ENCODE assay signal across 3 cellular contexts in genomic region chr12:21819236-21819635, GRCh38.
TF ChIP-seq lines count a peak whose summit lies in the region.

No MANE protein-coding gene starts in this region.

TF ChIP-seq in GM23338, 12 proteins besides CTCF, POLR2A, EP300 and RAD21 (continued from another document and continues in another):
- TF ChIP-seq CREB1 (CRISPR knock-in tag; IDR thresholded peaks at IDR 0.05; ENCODE audit: low read depth) (no peak), JUNB (IDR thresholded peaks at IDR 0.05; ENCODE audit: unreplicated experiment) (no peak), ZNF331 (CRISPR knock-in tag; IDR thresholded peaks at IDR 0.05; ENCODE audit: low read depth) (no peak), ZNF462 (CRISPR knock-in tag; IDR thresholded peaks at IDR 0.05) (no peak)

TF ChIP-seq in HepG2, 621 proteins besides CTCF, POLR2A, EP300 and RAD21 (continued from another document and continues in another):
- no peak for TF ChIP-seq ZNF768 (CRISPR knock-in tag; IDR thresholded peaks at IDR 0.05)
- no peak for TF ChIP-seq ZNF451 (CRISPR knock-in tag; IDR thresholded peaks at IDR 0.05)
- no peak for TF ChIP-seq ELF4 (CRISPR knock-in tag; IDR thresholded peaks at IDR 0.05; ENCODE audit: borderline replicate concordance)
- no peak for TF ChIP-seq JUNB (CRISPR knock-in tag; IDR thresholded peaks at IDR 0.05; ENCODE audit: borderline replicate concordance)
- TF ChIP-seq RARA (CRISPR knock-in tag; IDR thresholded peaks at IDR 0.05): 0 out of 2 replicates have a peak, but pooled peaks have one; percentile 17
- no peak for TF ChIP-seq ZNF678 (CRISPR knock-in tag; IDR thresholded peaks at IDR 0.05)
- no peak for TF ChIP-seq HBP1 (CRISPR knock-in tag; IDR thresholded peaks at IDR 0.05; ENCODE audit: low read depth)
- TF ChIP-seq THAP9 (CRISPR knock-in tag; IDR thresholded peaks at IDR 0.05; ENCODE audit: borderline replicate concordance): no peak
- TF ChIP-seq ZNF124 (CRISPR knock-in tag; IDR thresholded peaks at IDR 0.05): no peak
- no peak for TF ChIP-seq BHLHE40 (IDR thresholded peaks at IDR 0.05; ENCODE audit: low read length)
- TF ChIP-seq SP2 (CRISPR knock-in tag; IDR thresholded peaks at IDR 0.05): no peak
- no peak for TF ChIP-seq NFRKB (IDR thresholded peaks at IDR 0.05)
- TF ChIP-seq ZBTB44 (CRISPR knock-in tag; IDR thresholded peaks at IDR 0.05): no peak
- TF ChIP-seq PHF5A (CRISPR knock-in tag; IDR thresholded peaks at IDR 0.05; ENCODE audit: low read depth, unreplicated experiment): no peak
- no peak for TF ChIP-seq IKZF1 (IDR thresholded peaks at IDR 0.05)

TF ChIP-seq in SK-N-SH treated with all-trans-retinoic acid at 6 μM for 48 hours, 23 proteins besides CTCF, POLR2A, EP300 and RAD21 (continued from another document):
- TF ChIP-seq POU6F1 (CRISPR knock-in tag; IDR thresholded peaks at IDR 0.05; ENCODE audit: borderline replicate concordance, low read depth) (no peak), PPARA (CRISPR knock-in tag; IDR thresholded peaks at IDR 0.05; ENCODE audit: borderline replicate concordance) (no peak), ESRRG (CRISPR knock-in tag; IDR thresholded peaks at IDR 0.05) (no peak)
